ENCODE assay signal across 1 cellular context in genomic region chr1:247113094-247113497, GRCh38.
TF ChIP-seq lines count a peak whose summit lies in the region.

No MANE protein-coding gene starts in this region.

TF ChIP-seq in HepG2, 621 proteins besides CTCF, POLR2A, EP300 and RAD21 (continued from another document and continues in another):
- TF ChIP-seq TEAD2 (CRISPR knock-in tag; IDR thresholded peaks at IDR 0.05) (no peak), MXD4 (CRISPR knock-in tag; IDR thresholded peaks at IDR 0.05) (0 out of 2 replicates have a peak, but pooled peaks have one; percentile 28), RARA (CRISPR knock-in tag; IDR thresholded peaks at IDR 0.05) (peak; percentile 59; the same call in 1 of the 2 replicates), FOXK1 (CRISPR knock-in tag; IDR thresholded peaks at IDR 0.05; ENCODE audit: borderline replicate concordance, low read depth) (no peak), ZBED4 (CRISPR knock-in tag; IDR thresholded peaks at IDR 0.05; ENCODE audit: borderline replicate concordance) (no peak), SIX4 (CRISPR knock-in tag; IDR thresholded peaks at IDR 0.05) (no peak), NFAT5 (CRISPR knock-in tag; IDR thresholded peaks at IDR 0.05) (no peak), KLF6 (CRISPR knock-in tag; IDR thresholded peaks at IDR 0.05) (no peak), EZH2 (conservative IDR thresholded peaks at IDR 0.05; ENCODE audit: low read depth, low read length) (no peak), GFI1 (CRISPR knock-in tag; IDR thresholded peaks at IDR 0.05; ENCODE audit: borderline replicate concordance) (no peak), SMARCE1 (IDR thresholded peaks at IDR 0.05; ENCODE audit: borderline replicate concordance) (no peak), GPN1 (CRISPR knock-in tag; IDR thresholded peaks at IDR 0.05; ENCODE audit: borderline replicate concordance) (no peak), HOXA3 (CRISPR knock-in tag; IDR thresholded peaks at IDR 0.05) (0 out of 2 replicates have a peak, but pooled peaks have one; percentile 17), RCOR2 (CRISPR knock-in tag; IDR thresholded peaks at IDR 0.05) (no peak), NKX3-1 (CRISPR knock-in tag; IDR thresholded peaks at IDR 0.05) (no peak), ZNF543 (CRISPR knock-in tag; IDR thresholded peaks at IDR 0.05) (no peak), ZSCAN29 (CRISPR knock-in tag; conservative IDR thresholded peaks at IDR 0.05) (no peak), NCOA5 (CRISPR knock-in tag; IDR thresholded peaks at IDR 0.05) (no peak), ZNF10 (CRISPR knock-in tag; IDR thresholded peaks at IDR 0.05; ENCODE audit: borderline replicate concordance, low read depth) (no peak), ZNF672 (CRISPR knock-in tag; IDR thresholded peaks at IDR 0.05) (no peak), MEIS1 (CRISPR knock-in tag; IDR thresholded peaks at IDR 0.05; ENCODE audit: borderline replicate concordance) (peak; percentile 64; the same call in 1 of the 2 replicates), TBX2 (CRISPR knock-in tag; IDR thresholded peaks at IDR 0.05; ENCODE audit: borderline replicate concordance) (no peak), SP2 (CRISPR knock-in tag; IDR thresholded peaks at IDR 0.05) (no peak), ETV6 (CRISPR knock-in tag; conservative IDR thresholded peaks at IDR 0.05) (no peak), KLF11 (CRISPR knock-in tag; IDR thresholded peaks at IDR 0.05) (no peak)
- TF ChIP-seq, protein P1, sequence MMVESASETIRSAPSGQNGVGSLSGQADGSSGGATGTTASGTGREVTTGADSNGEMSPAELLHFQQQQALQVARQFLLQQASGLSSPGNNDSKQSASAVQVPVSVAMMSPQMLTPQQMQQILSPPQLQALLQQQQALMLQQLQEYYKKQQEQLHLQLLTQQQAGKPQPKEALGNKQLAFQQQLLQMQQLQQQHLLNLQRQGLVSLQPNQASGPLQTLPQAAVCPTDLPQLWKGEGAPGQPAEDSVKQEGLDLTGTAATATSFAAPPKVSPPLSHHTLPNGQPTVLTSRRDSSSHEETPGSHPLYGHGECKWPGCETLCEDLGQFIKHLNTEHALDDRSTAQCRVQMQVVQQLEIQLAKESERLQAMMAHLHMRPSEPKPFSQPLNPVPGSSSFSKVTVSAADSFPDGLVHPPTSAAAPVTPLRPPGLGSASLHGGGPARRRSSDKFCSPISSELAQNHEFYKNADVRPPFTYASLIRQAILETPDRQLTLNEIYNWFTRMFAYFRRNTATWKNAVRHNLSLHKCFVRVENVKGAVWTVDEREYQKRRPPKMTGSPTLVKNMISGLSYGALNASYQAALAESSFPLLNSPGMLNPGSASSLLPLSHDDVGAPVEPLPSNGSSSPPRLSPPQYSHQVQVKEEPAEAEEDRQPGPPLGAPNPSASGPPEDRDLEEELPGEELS (CRISPR knock-in tag; IDR thresholded peaks at IDR 0.05): no peak; the same call in 1 of the 2 replicates
- TF ChIP-seq, protein P2, sequence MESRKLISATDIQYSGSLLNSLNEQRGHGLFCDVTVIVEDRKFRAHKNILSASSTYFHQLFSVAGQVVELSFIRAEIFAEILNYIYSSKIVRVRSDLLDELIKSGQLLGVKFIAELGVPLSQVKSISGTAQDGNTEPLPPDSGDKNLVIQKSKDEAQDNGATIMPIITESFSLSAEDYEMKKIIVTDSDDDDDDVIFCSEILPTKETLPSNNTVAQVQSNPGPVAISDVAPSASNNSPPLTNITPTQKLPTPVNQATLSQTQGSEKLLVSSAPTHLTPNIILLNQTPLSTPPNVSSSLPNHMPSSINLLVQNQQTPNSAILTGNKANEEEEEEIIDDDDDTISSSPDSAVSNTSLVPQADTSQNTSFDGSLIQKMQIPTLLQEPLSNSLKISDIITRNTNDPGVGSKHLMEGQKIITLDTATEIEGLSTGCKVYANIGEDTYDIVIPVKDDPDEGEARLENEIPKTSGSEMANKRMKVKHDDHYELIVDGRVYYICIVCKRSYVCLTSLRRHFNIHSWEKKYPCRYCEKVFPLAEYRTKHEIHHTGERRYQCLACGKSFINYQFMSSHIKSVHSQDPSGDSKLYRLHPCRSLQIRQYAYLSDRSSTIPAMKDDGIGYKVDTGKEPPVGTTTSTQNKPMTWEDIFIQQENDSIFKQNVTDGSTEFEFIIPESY (CRISPR knock-in tag; IDR thresholded peaks at IDR 0.05): no peak
- TF ChIP-seq, protein P3, sequence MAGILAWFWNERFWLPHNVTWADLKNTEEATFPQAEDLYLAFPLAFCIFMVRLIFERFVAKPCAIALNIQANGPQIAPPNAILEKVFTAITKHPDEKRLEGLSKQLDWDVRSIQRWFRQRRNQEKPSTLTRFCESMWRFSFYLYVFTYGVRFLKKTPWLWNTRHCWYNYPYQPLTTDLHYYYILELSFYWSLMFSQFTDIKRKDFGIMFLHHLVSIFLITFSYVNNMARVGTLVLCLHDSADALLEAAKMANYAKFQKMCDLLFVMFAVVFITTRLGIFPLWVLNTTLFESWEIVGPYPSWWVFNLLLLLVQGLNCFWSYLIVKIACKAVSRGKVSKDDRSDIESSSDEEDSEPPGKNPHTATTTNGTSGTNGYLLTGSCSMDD (CRISPR knock-in tag; IDR thresholded peaks at IDR 0.05): no peak
- TF ChIP-seq, protein P4, sequence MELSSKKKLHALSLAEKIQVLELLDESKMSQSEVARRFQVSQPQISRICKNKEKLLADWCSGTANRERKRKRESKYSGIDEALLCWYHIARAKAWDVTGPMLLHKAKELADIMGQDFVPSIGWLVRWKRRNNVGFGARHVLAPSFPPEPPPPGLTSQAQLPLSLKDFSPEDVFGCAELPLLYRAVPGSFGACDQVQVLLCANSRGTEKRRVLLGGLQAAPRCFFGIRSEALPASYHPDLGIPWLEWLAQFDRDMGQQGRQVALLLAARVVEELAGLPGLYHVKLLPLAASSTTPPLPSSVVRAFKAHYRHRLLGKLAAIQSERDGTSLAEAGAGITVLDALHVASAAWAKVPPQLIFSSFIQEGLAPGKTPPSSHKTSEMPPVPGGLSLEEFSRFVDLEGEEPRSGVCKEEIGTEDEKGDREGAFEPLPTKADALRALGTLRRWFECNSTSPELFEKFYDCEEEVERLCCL (CRISPR knock-in tag; IDR thresholded peaks at IDR 0.05; ENCODE audit: borderline replicate concordance): no peak
- TF ChIP-seq, protein P5, sequence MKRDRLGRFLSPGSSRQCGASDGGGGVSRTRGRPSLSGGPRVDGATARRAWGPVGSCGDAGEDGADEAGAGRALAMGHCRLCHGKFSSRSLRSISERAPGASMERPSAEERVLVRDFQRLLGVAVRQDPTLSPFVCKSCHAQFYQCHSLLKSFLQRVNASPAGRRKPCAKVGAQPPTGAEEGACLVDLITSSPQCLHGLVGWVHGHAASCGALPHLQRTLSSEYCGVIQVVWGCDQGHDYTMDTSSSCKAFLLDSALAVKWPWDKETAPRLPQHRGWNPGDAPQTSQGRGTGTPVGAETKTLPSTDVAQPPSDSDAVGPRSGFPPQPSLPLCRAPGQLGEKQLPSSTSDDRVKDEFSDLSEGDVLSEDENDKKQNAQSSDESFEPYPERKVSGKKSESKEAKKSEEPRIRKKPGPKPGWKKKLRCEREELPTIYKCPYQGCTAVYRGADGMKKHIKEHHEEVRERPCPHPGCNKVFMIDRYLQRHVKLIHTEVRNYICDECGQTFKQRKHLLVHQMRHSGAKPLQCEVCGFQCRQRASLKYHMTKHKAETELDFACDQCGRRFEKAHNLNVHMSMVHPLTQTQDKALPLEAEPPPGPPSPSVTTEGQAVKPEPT (CRISPR knock-in tag; IDR thresholded peaks at IDR 0.05; ENCODE audit: low read depth): no peak
- TF ChIP-seq, protein P6, sequence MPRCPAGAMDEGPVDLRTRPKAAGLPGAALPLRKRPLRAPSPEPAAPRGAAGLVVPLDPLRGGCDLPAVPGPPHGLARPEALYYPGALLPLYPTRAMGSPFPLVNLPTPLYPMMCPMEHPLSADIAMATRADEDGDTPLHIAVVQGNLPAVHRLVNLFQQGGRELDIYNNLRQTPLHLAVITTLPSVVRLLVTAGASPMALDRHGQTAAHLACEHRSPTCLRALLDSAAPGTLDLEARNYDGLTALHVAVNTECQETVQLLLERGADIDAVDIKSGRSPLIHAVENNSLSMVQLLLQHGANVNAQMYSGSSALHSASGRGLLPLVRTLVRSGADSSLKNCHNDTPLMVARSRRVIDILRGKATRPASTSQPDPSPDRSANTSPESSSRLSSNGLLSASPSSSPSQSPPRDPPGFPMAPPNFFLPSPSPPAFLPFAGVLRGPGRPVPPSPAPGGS (CRISPR knock-in tag; IDR thresholded peaks at IDR 0.05): no peak
- TF ChIP-seq, protein P7, sequence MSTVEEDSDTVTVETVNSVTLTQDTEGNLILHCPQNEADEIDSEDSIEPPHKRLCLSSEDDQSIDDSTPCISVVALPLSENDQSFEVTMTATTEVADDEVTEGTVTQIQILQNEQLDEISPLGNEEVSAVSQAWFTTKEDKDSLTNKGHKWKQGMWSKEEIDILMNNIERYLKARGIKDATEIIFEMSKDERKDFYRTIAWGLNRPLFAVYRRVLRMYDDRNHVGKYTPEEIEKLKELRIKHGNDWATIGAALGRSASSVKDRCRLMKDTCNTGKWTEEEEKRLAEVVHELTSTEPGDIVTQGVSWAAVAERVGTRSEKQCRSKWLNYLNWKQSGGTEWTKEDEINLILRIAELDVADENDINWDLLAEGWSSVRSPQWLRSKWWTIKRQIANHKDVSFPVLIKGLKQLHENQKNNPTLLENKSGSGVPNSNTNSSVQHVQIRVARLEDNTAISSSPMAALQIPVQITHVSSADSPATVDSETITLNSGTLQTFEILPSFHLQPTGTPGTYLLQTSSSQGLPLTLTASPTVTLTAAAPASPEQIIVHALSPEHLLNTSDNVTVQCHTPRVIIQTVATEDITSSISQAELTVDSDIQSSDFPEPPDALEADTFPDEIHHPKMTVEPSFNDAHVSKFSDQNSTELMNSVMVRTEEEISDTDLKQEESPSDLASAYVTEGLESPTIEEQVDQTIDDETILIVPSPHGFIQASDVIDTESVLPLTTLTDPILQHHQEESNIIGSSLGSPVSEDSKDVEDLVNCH (CRISPR knock-in tag; IDR thresholded peaks at IDR 0.05): no peak
- TF ChIP-seq, protein P8, sequence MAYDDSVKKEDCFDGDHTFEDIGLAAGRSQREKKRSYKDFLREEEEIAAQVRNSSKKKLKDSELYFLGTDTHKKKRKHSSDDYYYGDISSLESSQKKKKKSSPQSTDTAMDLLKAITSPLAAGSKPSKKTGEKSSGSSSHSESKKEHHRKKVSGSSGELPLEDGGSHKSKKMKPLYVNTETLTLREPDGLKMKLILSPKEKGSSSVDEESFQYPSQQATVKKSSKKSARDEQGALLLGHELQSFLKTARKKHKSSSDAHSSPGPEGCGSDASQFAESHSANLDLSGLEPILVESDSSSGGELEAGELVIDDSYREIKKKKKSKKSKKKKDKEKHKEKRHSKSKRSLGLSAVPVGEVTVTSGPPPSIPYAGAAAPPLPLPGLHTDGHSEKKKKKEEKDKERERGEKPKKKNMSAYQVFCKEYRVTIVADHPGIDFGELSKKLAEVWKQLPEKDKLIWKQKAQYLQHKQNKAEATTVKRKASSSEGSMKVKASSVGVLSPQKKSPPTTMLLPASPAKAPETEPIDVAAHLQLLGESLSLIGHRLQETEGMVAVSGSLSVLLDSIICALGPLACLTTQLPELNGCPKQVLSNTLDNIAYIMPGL (CRISPR knock-in tag; IDR thresholded peaks at IDR 0.05; ENCODE audit: borderline replicate concordance in 1 of 2, low read depth in 1 of 2): no peak; a peak in 1 of 4 replicates
